1 cellular context compared by ENCODE assay signal in the genomic region with DNA sequence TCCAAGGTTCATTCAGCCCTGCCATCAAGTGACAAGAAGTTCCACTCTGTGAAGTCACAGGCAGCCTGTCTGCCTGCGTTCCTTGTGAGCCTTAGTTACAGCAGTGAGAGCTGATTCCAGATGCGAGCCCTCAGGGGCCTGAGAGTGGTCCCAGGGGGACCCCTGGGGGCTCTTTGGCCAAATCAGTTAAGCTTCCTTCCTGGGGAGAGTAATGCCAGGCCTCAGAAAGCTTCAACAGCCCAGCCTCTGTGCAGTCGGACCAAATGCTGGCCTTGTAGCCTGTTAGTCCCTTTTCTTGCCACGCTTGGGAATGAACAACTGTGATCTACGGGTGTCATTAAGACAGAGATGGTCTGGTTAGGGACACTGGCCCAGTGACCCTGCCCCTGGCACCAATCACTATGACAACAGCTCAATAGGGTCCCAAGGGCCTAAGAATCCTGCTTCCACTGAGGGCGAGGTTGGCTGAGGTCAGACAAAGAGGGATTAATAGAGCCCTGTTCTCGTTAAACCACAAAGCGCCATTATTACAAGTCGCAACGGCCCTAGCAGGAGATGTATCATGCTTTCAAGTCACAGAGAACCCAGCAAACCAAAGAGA.
TF ChIP-seq lines count a peak whose summit lies in the region.

No MANE protein-coding gene starts in this region.

TF ChIP-seq in IMR-90, 13 proteins besides CTCF, POLR2A, EP300 and RAD21:
- TF ChIP-seq CHD1 (IDR thresholded peaks at IDR 0.05; ENCODE audit: low read depth, low read length) (no peak), MXI1 (IDR thresholded peaks at IDR 0.05; ENCODE audit: borderline replicate concordance, low read depth, low read length) (no peak), MAFK (IDR thresholded peaks at IDR 0.05; ENCODE audit: low read depth, low read length) (no peak), BHLHE40 (IDR thresholded peaks at IDR 0.05; ENCODE audit: low read depth, low read length) (no peak), RCOR1 (IDR thresholded peaks at IDR 0.05; ENCODE audit: insufficient replicate concordance, low read length) (no peak)
- TF ChIP-seq, protein P1, sequence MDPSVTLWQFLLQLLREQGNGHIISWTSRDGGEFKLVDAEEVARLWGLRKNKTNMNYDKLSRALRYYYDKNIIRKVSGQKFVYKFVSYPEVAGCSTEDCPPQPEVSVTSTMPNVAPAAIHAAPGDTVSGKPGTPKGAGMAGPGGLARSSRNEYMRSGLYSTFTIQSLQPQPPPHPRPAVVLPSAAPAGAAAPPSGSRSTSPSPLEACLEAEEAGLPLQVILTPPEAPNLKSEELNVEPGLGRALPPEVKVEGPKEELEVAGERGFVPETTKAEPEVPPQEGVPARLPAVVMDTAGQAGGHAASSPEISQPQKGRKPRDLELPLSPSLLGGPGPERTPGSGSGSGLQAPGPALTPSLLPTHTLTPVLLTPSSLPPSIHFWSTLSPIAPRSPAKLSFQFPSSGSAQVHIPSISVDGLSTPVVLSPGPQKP (IDR thresholded peaks at IDR 0.05; ENCODE audit: borderline replicate concordance, low read depth, low read length): no peak
TF ChIP-seq in IMR-90: peak in this region for 0.
